ENCODE assay signal across 1 cellular context in genomic region chr3:186882881-186883685, GRCh38.
TF ChIP-seq lines count a peak whose summit lies in the region.

No MANE protein-coding gene starts in this region.

TF ChIP-seq in SK-N-SH, 30 proteins besides CTCF, POLR2A, EP300 and RAD21 (continued from another document):
- TF ChIP-seq IRF3 (IDR thresholded peaks at IDR 0.05; ENCODE audit: low read depth, low read length) (no peak), REST (IDR thresholded peaks at IDR 0.05; ENCODE audit: low read depth, low read length) (no peak), PBX3 (IDR thresholded peaks at IDR 0.05) (peak; percentile 85), YY1 (IDR thresholded peaks at IDR 0.05; ENCODE audit: low read depth) (no peak), GABPA (IDR thresholded peaks at IDR 0.05; ENCODE audit: low read depth) (no peak)
